8 cellular contexts compared by ENCODE assay signal in the genomic region with DNA sequence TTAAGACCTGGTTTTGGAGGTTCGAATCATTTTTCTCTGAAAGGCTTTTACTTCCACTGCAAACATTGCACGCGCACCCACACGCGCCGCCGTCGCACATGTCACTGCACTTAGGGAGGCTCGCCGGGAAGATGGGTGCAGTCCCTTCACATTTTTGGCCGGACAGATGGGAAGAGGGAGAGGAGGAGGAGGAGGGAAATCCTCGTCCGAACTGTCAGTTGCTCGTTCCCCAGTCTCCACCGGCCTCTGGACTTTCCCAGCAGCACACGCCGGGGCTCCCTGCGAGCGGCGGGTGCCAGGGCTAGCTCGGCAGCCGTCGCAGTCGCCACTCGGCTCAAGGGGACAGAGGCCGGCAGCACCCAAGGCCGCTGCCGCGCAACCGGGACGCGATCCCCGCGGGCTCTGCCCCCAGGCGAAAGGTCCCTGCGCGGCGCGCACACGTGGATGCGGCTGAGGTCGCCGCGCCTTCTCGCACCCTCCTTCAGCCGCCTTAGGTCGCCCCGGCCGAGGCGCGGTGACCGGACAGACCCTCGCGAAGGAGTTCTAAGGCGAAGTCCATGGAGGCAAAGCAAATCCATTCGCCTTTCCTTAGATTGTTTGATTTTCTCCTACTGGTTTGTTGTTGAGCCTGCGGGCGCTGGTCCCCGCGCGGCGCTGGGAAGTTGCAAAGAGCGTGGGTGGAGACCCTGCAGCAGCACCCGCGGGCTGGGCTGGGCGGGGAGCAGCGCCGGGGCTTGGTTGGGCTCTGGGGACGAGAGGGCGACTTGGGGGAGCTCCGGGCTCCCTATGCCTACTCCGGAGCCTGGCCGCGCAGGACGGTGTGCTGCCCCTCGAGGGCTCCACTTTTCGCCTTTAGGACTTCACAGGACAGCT. TPM values are rescaled to one million over a fixed set of nuclear protein-coding genes. Genes with fewer than 3 reads are reported as not detected.
DNase-seq lines count a peak whose midpoint lies in the region; ATAC-seq and TF ChIP-seq lines count a peak whose summit lies in the region.

No MANE protein-coding gene starts in this region.

- H3K4me1 ChIP-seq in GM23338 (ENCODE audit: insufficient read depth): peaks cover 12% of the 10 kb centered on the region
- peaks cover 3 to 63% (median 22%) of the 10 kb centered on the region in 3 donors for H3K4me1 ChIP-seq in esophagus squamous epithelium
- peaks cover 20% of the 10 kb centered on the region for H3K4me1 ChIP-seq in neuron (ENCODE audit: insufficient read depth, low read length)

- no peaks in the 10 kb centered on the region for H3K9me3 ChIP-seq in MG63
- H3K9me3 ChIP-seq in esophagus squamous epithelium: no peaks in the 10 kb centered on the region
- peaks cover 2% of the 10 kb centered on the region for H3K9me3 ChIP-seq in neuron (ENCODE audit: low read length)

- H3K9me3 Mint-ChIP-seq in GM23338: no peaks in the 10 kb centered on the region
- H3K9me3 Mint-ChIP-seq in activated CD8-positive, alpha-beta T cell treated with anti-CD3 and anti-CD28 coated beads for 36 hours: no peaks in the 10 kb centered on the region

- peak overlapping the region; percentile 97 for H3K4me2 ChIP-seq in GM23338

- H3K4me1 Mint-ChIP-seq in GM23338: peaks cover 8% of the 10 kb centered on the region
- H3K4me1 Mint-ChIP-seq in activated CD8-positive, alpha-beta T cell treated with anti-CD3 and anti-CD28 coated beads for 36 hours (ENCODE audit: low read depth): peaks cover 40% of the 10 kb centered on the region

- DNase-seq in GM23338 (ENCODE audit: low spot score): peak; percentile 48
- no peak for DNase-seq in MG63
- peak; percentile 71 for DNase-seq in activated CD8-positive, alpha-beta T cell treated with anti-CD3 and anti-CD28 coated beads for 36 hours
- no peak for DNase-seq in esophagus squamous epithelium (lab: John Stamatoyannopoulos, UW)
- no peak for DNase-seq in NCI-H1930 (lab: John Stamatoyannopoulos, UW)
- DNase-seq in cerebellar nuclear complex (lab: John Stamatoyannopoulos, UW): no peak

- ATAC-seq in GM23338: peak; percentile 49
- ATAC-seq in activated CD8-positive, alpha-beta T cell treated with anti-CD3 and anti-CD28 coated beads for 36 hours: peak; percentile 14

- H2AFZ ChIP-seq in GM23338 (peak overlapping the region; percentile 75), neuron (ENCODE audit: low read depth, low read length) (peak overlapping the region; percentile 89)

- H3K9me2 ChIP-seq in GM23338 (ENCODE audit: insufficient read depth): no peaks in the 10 kb centered on the region

- peaks cover 27% of the 10 kb centered on the region for H3K27me3 Mint-ChIP-seq in GM23338 (ENCODE audit: insufficient read depth, low read depth, poor library complexity)
- no peaks in the 10 kb centered on the region for H3K27me3 Mint-ChIP-seq in activated CD8-positive, alpha-beta T cell treated with anti-CD3 and anti-CD28 coated beads for 36 hours

- H3K4me3 ChIP-seq in GM23338: peak overlapping the region; percentile 83
- peak overlapping the region; percentile 38 for H3K4me3 ChIP-seq in MG63
- H3K4me3 ChIP-seq in esophagus squamous epithelium: peak overlapping the region; percentile 43 to 79 (median 62)
- peak overlapping the region; percentile 81 for H3K4me3 ChIP-seq in neuron (ENCODE audit: low read length)

- H3K79me2 ChIP-seq in GM23338 (replicated peaks; ENCODE audit: insufficient read depth): peaks cover 3% of the 10 kb centered on the region; the same call in 1 of the 2 replicates

- H4K20me1 ChIP-seq in GM23338 (replicated peaks; ENCODE audit: insufficient read depth): no peaks in the 10 kb centered on the region

- intact Hi-C loops in activated CD8-positive, alpha-beta T cell treated with anti-CD3 and anti-CD28 coated beads for 36 hours (cut with micrococcal nuclease): loop anchor here (2.0 to 5.0 kb wide), 4 partner anchors 20 to 170 kb away; partner anchors contain the start of gene HBS1L
- intact Hi-C loops in esophagus squamous epithelium (cut with DNase I): no loop called here

- H3K36me3 ChIP-seq in GM23338 (ENCODE audit: insufficient read depth) (no peaks in the 10 kb centered on the region), MG63 (no peaks in the 10 kb centered on the region), esophagus squamous epithelium (no peaks in the 10 kb centered on the region), neuron (ENCODE audit: insufficient read depth, low read length) (no peaks in the 10 kb centered on the region)

- H3K27ac Mint-ChIP-seq in GM23338: no peak overlapping the region
- H3K27ac Mint-ChIP-seq in activated CD8-positive, alpha-beta T cell treated with anti-CD3 and anti-CD28 coated beads for 36 hours: peak overlapping the region; percentile 97

- TF ChIP-seq CTCF in GM23338 (conservative IDR thresholded peaks at IDR 0.05; ENCODE audit: low read depth in 2 of 2): no peak
- no peak for TF ChIP-seq CTCF in activated CD8-positive, alpha-beta T cell treated with anti-CD3 and anti-CD28 coated beads for 36 hours (IDR thresholded peaks at IDR 0.05)
- no peak for TF ChIP-seq CTCF in esophagus squamous epithelium (IDR thresholded peaks at IDR 0.05)

- H3F3A ChIP-seq in GM23338 (replicated peaks; ENCODE audit: low read depth): peaks cover 6% of the 10 kb centered on the region

- no peak overlapping the region for H3K27ac ChIP-seq in GM23338 (ENCODE audit: low read depth)
- peak overlapping the region in 3 of 4 donors; percentile 25 to 65 (median 60) for H3K27ac ChIP-seq in esophagus squamous epithelium

- peak overlapping the region; percentile 77 for H3K4me3 Mint-ChIP-seq in GM23338
- peak overlapping the region; percentile 99 for H3K4me3 Mint-ChIP-seq in activated CD8-positive, alpha-beta T cell treated with anti-CD3 and anti-CD28 coated beads for 36 hours

- CTCF ChIA-PET in activated CD8-positive, alpha-beta T cell treated with anti-CD3 and anti-CD28 coated beads for 36 hours (lab: Charles Lee): interaction anchor here (1.2 to 3.7 kb wide), 6 partner anchors 20 to 130 kb away, joined by 4 to 67 read pairs (median 22); partner anchors contain the start of gene HBS1L

- 1% methylated on average over 14 to 29 of the region's 77 CpGs for WGBS in esophagus squamous epithelium, 2 donors

- TF ChIP-seq POLR2A in GM10847 (IDR thresholded peaks at IDR 0.05; ENCODE audit: extremely low read depth, insufficient read length) (peak; percentile 20), esophagus squamous epithelium (IDR thresholded peaks at IDR 0.05) (no peak)

- H3K27me3 ChIP-seq in GM23338 (ENCODE audit: insufficient read depth) (peaks cover 41% of the 10 kb centered on the region), MG63 (peaks cover 45% of the 10 kb centered on the region), esophagus squamous epithelium (peaks cover 0 to 40% (median 4%) of the 10 kb centered on the region in 4 donors), neuron (ENCODE audit: insufficient read depth, low read length) (peaks cover 31% of the 10 kb centered on the region)

- H3K36me3 Mint-ChIP-seq in GM23338 (ENCODE audit: low read depth): no peaks in the 10 kb centered on the region
- peaks cover 45% of the 10 kb centered on the region for H3K36me3 Mint-ChIP-seq in activated CD8-positive, alpha-beta T cell treated with anti-CD3 and anti-CD28 coated beads for 36 hours (ENCODE audit: low read depth)

- POLR2A ChIA-PET in activated CD8-positive, alpha-beta T cell treated with anti-CD3 and anti-CD28 coated beads for 36 hours (lab: Charles Lee): interaction anchor here (0.5 to 8.1 kb wide), 31 partner anchors 10 to 183 kb away, joined by 3 to 94 read pairs (median 5); partner anchors contain the start of gene HBS1L

RNA-seq across cellular contexts. Expression of gene MYB, which starts 1.2 kb away (rescaled TPM):
- total RNA-seq in GM23338 (2014; rRNA removed; shearing (Covaris generic)): 7.9 and 10.4 TPM in 2 replicates
- 3.0 and 4.2 TPM in 2 replicates for polyA plus RNA-seq in GM23338 (2016; fragmentation: Nextera tagmentation; extraction: Ambion mirVana)
- total RNA-seq in MG63 (2014; rRNA removed; shearing (Covaris generic); ENCODE audit: low replicate concordance): 1.5 TPM in 1 of 2 replicates, not detected in the other
- 10 to 100 TPM; 50.9 to 53.6 TPM for total RNA-seq in activated CD8-positive, alpha-beta T cell treated with anti-CD3 and anti-CD28 coated beads for 36 hours
- 1 to 10 TPM; 2.6 to 6.9 (median 3.1) TPM for total RNA-seq in esophagus squamous epithelium

Comparison
In these comparisons a context has a peak if more than half of its experiments do, and no peak if none do; other contexts are left out.
1. DNase-seq: peak in GM23338 (single experiment) and activated CD8-positive, alpha-beta T cell treated with anti-CD3 and anti-CD28 coated beads for 36 hours (single experiment); none in MG63 (single experiment), esophagus squamous epithelium (single experiment), NCI-H1930 (0 of 2) and cerebellar nuclear complex (0 of 2).
2. Peak in every context shown above with its lines, with median percentiles within 50 percentile points of each other: H3K4me3 ChIP-seq.